Comparison of ENCODE assay signal across 8 cellular contexts in the genomic region with DNA sequence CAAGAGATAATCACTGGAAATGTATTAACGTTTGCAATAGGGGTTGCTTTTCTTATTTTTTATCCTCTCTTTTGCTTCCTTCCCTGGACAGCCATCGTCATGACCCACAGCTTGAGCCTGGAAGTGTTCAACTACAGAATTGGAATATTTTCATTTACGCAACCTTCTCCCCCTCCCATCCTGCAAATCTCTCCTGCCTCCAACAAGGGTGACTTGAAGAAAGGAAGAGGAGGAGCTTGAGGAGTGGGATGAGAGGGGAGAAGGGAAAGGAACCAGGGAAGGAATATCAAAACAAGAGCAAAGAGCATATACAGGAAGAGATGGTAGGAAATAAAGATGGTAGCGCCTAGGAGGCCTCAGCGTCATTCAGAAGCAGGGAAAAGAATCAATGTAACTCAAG. TPM values are rescaled to one million over a fixed set of nuclear protein-coding genes. Genes with fewer than 3 reads are reported as not detected.
DNase-seq lines count a peak whose midpoint lies in the region; ATAC-seq, FAIRE-seq and TF ChIP-seq lines count a peak whose summit lies in the region.

No MANE protein-coding gene starts in this region.

- H3K9me3 ChIP-seq in breast epithelium, result no peaks in the 10 kb centered on the region
- no peaks in the 10 kb centered on the region for H3K9me3 ChIP-seq in naive thymus-derived CD4-positive, alpha-beta T cell (ENCODE audit: control insufficient read depth in 2 of 3, low read length in 3 of 3)

- TF ChIP-seq POLR2A in breast epithelium (IDR thresholded peaks at IDR 0.05) (no peak), GM12891 (IDR thresholded peaks at IDR 0.05; ENCODE audit: low read depth, low read length) (no peak)

- FAIRE-seq in GM12891 (lab: Jason Lieb, UNC), result no peak

- H3K27me3 ChIP-seq in BJ (ENCODE audit: control insufficient read depth, insufficient read depth, low read length) (no peaks in the 10 kb centered on the region), breast epithelium (no peaks in the 10 kb centered on the region)
- H3K27me3 ChIP-seq in naive thymus-derived CD4-positive, alpha-beta T cell (ENCODE audit: control insufficient read depth in 2 of 2, insufficient read depth in 2 of 2, low read length in 2 of 2), result no peaks in the 10 kb centered on the region

- ATAC-seq in naive thymus-derived CD4-positive, alpha-beta T cell, result no peak
- no peak for ATAC-seq in GM21360 (IDR thresholded peaks at IDR 0.05; ENCODE audit: unreplicated experiment)

- DNase-seq in BJ (ENCODE audit: low read depth) (no peak), breast epithelium (ENCODE audit: low spot score in 2 of 2) (no peak), NCI-H1436 treated with DMSO at 0.1 percent for 48 hours (lab: John Stamatoyannopoulos, UW) (no peak), hippocampal formation (lab: John Stamatoyannopoulos, UW) (no peak), GM12891 (ENCODE audit: insufficient read length, low spot score) (no peak)
- DNase-seq in naive thymus-derived CD4-positive, alpha-beta T cell, result no peak

- H3K27ac ChIP-seq in breast epithelium, result peak overlapping the region; percentile 88 to 96
- peak overlapping the region; percentile 8 for H3K27ac ChIP-seq in naive thymus-derived CD4-positive, alpha-beta T cell (ENCODE audit: low read depth, low read length)

- TF ChIP-seq CTCF in BJ (IDR thresholded peaks at IDR 0.05; ENCODE audit: insufficient read depth, low read depth, low read length) (no peak), breast epithelium (IDR thresholded peaks at IDR 0.05) (no peak)

- CTCF ChIA-PET in BJ (lab: Yijun Ruan, JAX), result no interaction called here
- CTCF ChIA-PET in naive thymus-derived CD4-positive, alpha-beta T cell (lab: Charles Lee), result no interaction called here

- H3K9me3 Mint-ChIP-seq in IgD-negative memory B cell, result no peaks in the 10 kb centered on the region
- H3K9me3 Mint-ChIP-seq in naive thymus-derived CD4-positive, alpha-beta T cell, result no peaks in the 10 kb centered on the region

- H3K4me1 ChIP-seq in breast epithelium, result peaks cover 4 to 11% of the 10 kb centered on the region in 2 donors
- H3K4me1 ChIP-seq in naive thymus-derived CD4-positive, alpha-beta T cell (ENCODE audit: control insufficient read depth in 2 of 2, insufficient read depth in 2 of 2, low read length in 2 of 2), result peaks cover 5 to 12% of the 10 kb centered on the region in 2 donors

- peaks cover 17 to 36% (median 33%) of the 10 kb centered on the region in 3 donors for H3K4me1 Mint-ChIP-seq in IgD-negative memory B cell
- peaks cover 28 to 55% (median 51%) of the 10 kb centered on the region in 7 donors for H3K4me1 Mint-ChIP-seq in naive thymus-derived CD4-positive, alpha-beta T cell

- POLR2A ChIA-PET in BJ (lab: Charles Lee), result no interaction called here
- POLR2A ChIA-PET in naive thymus-derived CD4-positive, alpha-beta T cell (lab: Charles Lee), result interaction anchor here (1.6 to 3.5 kb wide), 3 partner anchors 12 to 43 kb away, joined by 3 to 17 read pairs (median 8); no protein-coding TSS in a partner anchor

- intact Hi-C loops in breast epithelium (cut with DNase I; ENCODE audit: low total_unique reads), result no loop called here
- intact Hi-C loops in naive thymus-derived CD4-positive, alpha-beta T cell (cut with micrococcal nuclease), result loop anchor here (2.0 to 10.0 kb wide), 7 partner anchors 44 to 1599 kb away; partner anchors contain the start of genes PPFIBP1 (in 2 of the 2), CCDC91 (in 1 of the 2), ERGIC2 (in 1 of the 2) and MED21 (in 1 of the 2)

- H3K4me3 ChIP-seq in BJ (ENCODE audit: low read depth, low read length), result peak overlapping the region; percentile 2; the same call in 1 of the 2 replicates
- peak overlapping the region in 2 of 3 donors; percentile 65 to 82 for H3K4me3 ChIP-seq in breast epithelium
- H3K4me3 ChIP-seq in naive thymus-derived CD4-positive, alpha-beta T cell (ENCODE audit: low read length), result no peak overlapping the region

- H3K27ac Mint-ChIP-seq in IgD-negative memory B cell, result peak overlapping the region in 2 of 3 donors; percentile 31 to 62
- peak overlapping the region in 8 of 9 donors; percentile 46 to 90 (median 74) for H3K27ac Mint-ChIP-seq in naive thymus-derived CD4-positive, alpha-beta T cell

- H3K36me3 ChIP-seq in BJ (ENCODE audit: control insufficient read depth, insufficient read depth, low read length) (no peaks in the 10 kb centered on the region), breast epithelium (no peaks in the 10 kb centered on the region)
- H3K36me3 ChIP-seq in naive thymus-derived CD4-positive, alpha-beta T cell (ENCODE audit: control insufficient read depth in 2 of 3, insufficient read depth in 3 of 3, low read length in 3 of 3), result peaks cover 0 to 4% (median 0%) of the 10 kb centered on the region in 3 experiments

- H3K4me3 Mint-ChIP-seq in IgD-negative memory B cell, result peak overlapping the region in 3 of 4 donors; percentile 63 to 83 (median 81)
- peak overlapping the region; percentile 81 to 88 (median 86) for H3K4me3 Mint-ChIP-seq in naive thymus-derived CD4-positive, alpha-beta T cell

- H3K36me3 Mint-ChIP-seq in IgD-negative memory B cell, result peaks cover 8% of the 10 kb centered on the region
- H3K36me3 Mint-ChIP-seq in naive thymus-derived CD4-positive, alpha-beta T cell, result peaks cover 0 to 28% (median 8%) of the 10 kb centered on the region in 5 donors

- H3K27me3 Mint-ChIP-seq in IgD-negative memory B cell, result no peaks in the 10 kb centered on the region
- H3K27me3 Mint-ChIP-seq in naive thymus-derived CD4-positive, alpha-beta T cell, result peaks cover 0 to 17% (median 0%) of the 10 kb centered on the region in 5 donors

TF ChIP-seq in GM12891, 5 proteins besides CTCF, POLR2A, EP300 and RAD21:
- TF ChIP-seq POU2F2 (IDR thresholded peaks at IDR 0.05; ENCODE audit: low read depth, low read length) (no peak), SPI1 (IDR thresholded peaks at IDR 0.05; ENCODE audit: low read depth, low read length) (no peak), POLR2AphosphoS5 (IDR thresholded peaks at IDR 0.05; ENCODE audit: low read depth, low read length) (no peak)

RNA-seq across cellular contexts. Expression of gene MANSC4, which starts 1.6 kb away (rescaled TPM):
- polyA plus RNA-seq in BJ (2011; rRNA removed), result not detected in 2 replicates
- not detected in 2 replicates for polyA minus RNA-seq in BJ (2011; rRNA and poly(A)+ RNA removed)
- polyA plus RNA-seq in IgD-negative memory B cell, result 0.45 TPM
- under 1 TPM in 1 of 3 donors, not detected in 2; 0.73 TPM for total RNA-seq in breast epithelium
- under 1 TPM in 1 of 5 experiments, not detected in 4; 0.64 TPM for total RNA-seq in naive thymus-derived CD4-positive, alpha-beta T cell
- not detected for polyA plus RNA-seq in naive thymus-derived CD4-positive, alpha-beta T cell
- polyA plus RNA-seq in GM12891 (2012; ENCODE audit: low read depth, missing spikeins), result not detected

RNA-seq across cellular contexts. Expression of gene KLHL42, which starts 1.6 kb away (rescaled TPM):
- 22.6 and 23.6 TPM in 2 replicates for polyA plus RNA-seq in BJ (2011; rRNA removed)
- 46.6 and 74.3 TPM in 2 replicates for polyA minus RNA-seq in BJ (2011; rRNA and poly(A)+ RNA removed)
- 12.8 TPM for polyA plus RNA-seq in IgD-negative memory B cell
- 10 to 100 TPM; 20.6 to 32.3 (median 30.8) TPM for total RNA-seq in breast epithelium
- 10 to 100 TPM; 16.0 to 27.0 (median 18.4) TPM for total RNA-seq in naive thymus-derived CD4-positive, alpha-beta T cell
- polyA plus RNA-seq in naive thymus-derived CD4-positive, alpha-beta T cell, result 10 to 100 TPM in 1 of 2 donors, 1 to 10 TPM in 1; 9.6 to 11.4 TPM
- 5.7 TPM for polyA plus RNA-seq in GM12891 (2012; ENCODE audit: low read depth, missing spikeins)
